Comparison of ENCODE assay signal across 1 cellular context in the genomic region with DNA sequence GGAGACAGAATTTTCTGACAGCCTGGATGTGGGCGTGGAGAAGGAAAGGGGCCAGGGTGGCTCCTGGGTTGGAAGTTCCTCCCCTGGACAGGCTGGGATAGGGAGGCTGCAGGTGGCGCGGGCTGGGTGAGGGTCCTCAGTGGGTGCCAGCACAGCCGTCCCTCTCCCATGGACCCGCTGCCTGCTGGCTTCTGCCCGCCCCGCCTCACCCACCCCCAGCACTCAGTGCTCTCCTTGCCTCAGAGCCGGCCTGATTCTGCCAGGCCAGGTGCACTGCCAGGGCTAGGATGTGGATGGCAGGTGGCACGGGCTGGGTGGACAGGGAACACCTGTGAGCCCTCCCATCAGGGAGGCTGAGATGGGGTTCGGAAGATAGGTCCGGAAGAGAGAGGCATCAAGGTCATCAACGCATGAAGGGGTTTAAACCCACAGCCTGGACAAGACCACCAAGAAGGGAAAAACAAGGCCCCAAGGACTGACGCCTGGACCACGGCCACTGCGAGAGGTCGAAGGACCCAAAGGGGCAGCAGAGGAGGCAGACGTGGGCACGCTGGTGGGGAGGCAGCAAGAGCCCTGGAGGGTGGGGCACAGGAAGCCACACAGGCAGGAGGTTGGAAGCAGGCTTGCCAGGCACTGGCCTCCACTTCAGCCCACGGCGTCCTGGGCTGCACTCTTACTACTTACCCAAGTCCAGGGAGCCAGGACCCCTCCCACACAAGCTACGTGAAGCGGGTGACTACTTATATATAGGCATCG.
TF ChIP-seq lines count a peak whose summit lies in the region.

No MANE protein-coding gene starts in this region.

TF ChIP-seq in HepG2, 621 proteins besides CTCF, POLR2A, EP300 and RAD21 (continued from another document):
- TF ChIP-seq, protein P1, sequence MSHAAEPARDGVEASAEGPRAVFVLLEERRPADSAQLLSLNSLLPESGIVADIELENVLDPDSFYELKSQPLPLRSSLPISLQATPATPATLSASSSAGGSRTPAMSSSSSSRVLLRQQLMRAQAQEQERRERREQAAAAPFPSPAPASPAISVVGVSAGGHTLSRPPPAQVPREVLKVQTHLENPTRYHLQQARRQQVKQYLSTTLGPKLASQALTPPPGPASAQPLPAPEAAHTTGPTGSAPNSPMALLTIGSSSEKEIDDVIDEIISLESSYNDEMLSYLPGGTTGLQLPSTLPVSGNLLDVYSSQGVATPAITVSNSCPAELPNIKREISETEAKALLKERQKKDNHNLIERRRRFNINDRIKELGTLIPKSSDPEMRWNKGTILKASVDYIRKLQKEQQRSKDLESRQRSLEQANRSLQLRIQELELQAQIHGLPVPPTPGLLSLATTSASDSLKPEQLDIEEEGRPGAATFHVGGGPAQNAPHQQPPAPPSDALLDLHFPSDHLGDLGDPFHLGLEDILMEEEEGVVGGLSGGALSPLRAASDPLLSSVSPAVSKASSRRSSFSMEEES (CRISPR knock-in tag; IDR thresholded peaks at IDR 0.05), result no peak
- no peak for TF ChIP-seq ZNF317 (CRISPR knock-in tag; IDR thresholded peaks at IDR 0.05)
- TF ChIP-seq ZNF563 (CRISPR knock-in tag; IDR thresholded peaks at IDR 0.05), result no peak
- TF ChIP-seq RBM39 (IDR thresholded peaks at IDR 0.05; ENCODE audit: low read depth, low read length, poor library complexity, severe bottlenecking), result no peak
- TF ChIP-seq, protein P2, sequence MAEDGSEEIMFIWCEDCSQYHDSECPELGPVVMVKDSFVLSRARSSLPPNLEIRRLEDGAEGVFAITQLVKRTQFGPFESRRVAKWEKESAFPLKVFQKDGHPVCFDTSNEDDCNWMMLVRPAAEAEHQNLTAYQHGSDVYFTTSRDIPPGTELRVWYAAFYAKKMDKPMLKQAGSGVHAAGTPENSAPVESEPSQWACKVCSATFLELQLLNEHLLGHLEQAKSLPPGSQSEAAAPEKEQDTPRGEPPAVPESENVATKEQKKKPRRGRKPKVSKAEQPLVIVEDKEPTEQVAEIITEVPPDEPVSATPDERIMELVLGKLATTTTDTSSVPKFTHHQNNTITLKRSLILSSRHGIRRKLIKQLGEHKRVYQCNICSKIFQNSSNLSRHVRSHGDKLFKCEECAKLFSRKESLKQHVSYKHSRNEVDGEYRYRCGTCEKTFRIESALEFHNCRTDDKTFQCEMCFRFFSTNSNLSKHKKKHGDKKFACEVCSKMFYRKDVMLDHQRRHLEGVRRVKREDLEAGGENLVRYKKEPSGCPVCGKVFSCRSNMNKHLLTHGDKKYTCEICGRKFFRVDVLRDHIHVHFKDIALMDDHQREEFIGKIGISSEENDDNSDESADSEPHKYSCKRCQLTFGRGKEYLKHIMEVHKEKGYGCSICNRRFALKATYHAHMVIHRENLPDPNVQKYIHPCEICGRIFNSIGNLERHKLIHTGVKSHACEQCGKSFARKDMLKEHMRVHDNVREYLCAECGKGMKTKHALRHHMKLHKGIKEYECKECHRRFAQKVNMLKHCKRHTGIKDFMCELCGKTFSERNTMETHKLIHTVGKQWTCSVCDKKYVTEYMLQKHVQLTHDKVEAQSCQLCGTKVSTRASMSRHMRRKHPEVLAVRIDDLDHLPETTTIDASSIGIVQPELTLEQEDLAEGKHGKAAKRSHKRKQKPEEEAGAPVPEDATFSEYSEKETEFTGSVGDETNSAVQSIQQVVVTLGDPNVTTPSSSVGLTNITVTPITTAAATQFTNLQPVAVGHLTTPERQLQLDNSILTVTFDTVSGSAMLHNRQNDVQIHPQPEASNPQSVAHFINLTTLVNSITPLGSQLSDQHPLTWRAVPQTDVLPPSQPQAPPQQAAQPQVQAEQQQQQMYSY (CRISPR knock-in tag; IDR thresholded peaks at IDR 0.05), result no peak
- no peak for TF ChIP-seq CHCHD3 (CRISPR knock-in tag; IDR thresholded peaks at IDR 0.05)
- TF ChIP-seq RAD51 (IDR thresholded peaks at IDR 0.05; ENCODE audit: borderline replicate concordance), result no peak
- TF ChIP-seq YEATS4 (CRISPR knock-in tag; IDR thresholded peaks at IDR 0.05; ENCODE audit: borderline replicate concordance), result no peak
- TF ChIP-seq, protein P3, sequence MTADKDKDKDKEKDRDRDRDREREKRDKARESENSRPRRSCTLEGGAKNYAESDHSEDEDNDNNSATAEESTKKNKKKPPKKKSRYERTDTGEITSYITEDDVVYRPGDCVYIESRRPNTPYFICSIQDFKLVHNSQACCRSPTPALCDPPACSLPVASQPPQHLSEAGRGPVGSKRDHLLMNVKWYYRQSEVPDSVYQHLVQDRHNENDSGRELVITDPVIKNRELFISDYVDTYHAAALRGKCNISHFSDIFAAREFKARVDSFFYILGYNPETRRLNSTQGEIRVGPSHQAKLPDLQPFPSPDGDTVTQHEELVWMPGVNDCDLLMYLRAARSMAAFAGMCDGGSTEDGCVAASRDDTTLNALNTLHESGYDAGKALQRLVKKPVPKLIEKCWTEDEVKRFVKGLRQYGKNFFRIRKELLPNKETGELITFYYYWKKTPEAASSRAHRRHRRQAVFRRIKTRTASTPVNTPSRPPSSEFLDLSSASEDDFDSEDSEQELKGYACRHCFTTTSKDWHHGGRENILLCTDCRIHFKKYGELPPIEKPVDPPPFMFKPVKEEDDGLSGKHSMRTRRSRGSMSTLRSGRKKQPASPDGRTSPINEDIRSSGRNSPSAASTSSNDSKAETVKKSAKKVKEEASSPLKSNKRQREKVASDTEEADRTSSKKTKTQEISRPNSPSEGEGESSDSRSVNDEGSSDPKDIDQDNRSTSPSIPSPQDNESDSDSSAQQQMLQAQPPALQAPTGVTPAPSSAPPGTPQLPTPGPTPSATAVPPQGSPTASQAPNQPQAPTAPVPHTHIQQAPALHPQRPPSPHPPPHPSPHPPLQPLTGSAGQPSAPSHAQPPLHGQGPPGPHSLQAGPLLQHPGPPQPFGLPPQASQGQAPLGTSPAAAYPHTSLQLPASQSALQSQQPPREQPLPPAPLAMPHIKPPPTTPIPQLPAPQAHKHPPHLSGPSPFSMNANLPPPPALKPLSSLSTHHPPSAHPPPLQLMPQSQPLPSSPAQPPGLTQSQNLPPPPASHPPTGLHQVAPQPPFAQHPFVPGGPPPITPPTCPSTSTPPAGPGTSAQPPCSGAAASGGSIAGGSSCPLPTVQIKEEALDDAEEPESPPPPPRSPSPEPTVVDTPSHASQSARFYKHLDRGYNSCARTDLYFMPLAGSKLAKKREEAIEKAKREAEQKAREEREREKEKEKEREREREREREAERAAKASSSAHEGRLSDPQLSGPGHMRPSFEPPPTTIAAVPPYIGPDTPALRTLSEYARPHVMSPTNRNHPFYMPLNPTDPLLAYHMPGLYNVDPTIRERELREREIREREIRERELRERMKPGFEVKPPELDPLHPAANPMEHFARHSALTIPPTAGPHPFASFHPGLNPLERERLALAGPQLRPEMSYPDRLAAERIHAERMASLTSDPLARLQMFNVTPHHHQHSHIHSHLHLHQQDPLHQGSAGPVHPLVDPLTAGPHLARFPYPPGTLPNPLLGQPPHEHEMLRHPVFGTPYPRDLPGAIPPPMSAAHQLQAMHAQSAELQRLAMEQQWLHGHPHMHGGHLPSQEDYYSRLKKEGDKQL (CRISPR knock-in tag; IDR thresholded peaks at IDR 0.05; ENCODE audit: low read depth), result no peak
- 0 out of 2 replicates have a peak, but pooled peaks have one; percentile 41 for TF ChIP-seq HNRNPL (IDR thresholded peaks at IDR 0.05; ENCODE audit: low read depth, low read length)
- TF ChIP-seq ZNF629 (CRISPR knock-in tag; conservative IDR thresholded peaks at IDR 0.05), result no peak
- TF ChIP-seq SMAD9 (CRISPR knock-in tag; IDR thresholded peaks at IDR 0.05), result no peak
- TF ChIP-seq KLF13 (CRISPR knock-in tag; IDR thresholded peaks at IDR 0.05), result 0 out of 2 replicates have a peak, but pooled peaks have one; percentile 14
- TF ChIP-seq, protein P4, sequence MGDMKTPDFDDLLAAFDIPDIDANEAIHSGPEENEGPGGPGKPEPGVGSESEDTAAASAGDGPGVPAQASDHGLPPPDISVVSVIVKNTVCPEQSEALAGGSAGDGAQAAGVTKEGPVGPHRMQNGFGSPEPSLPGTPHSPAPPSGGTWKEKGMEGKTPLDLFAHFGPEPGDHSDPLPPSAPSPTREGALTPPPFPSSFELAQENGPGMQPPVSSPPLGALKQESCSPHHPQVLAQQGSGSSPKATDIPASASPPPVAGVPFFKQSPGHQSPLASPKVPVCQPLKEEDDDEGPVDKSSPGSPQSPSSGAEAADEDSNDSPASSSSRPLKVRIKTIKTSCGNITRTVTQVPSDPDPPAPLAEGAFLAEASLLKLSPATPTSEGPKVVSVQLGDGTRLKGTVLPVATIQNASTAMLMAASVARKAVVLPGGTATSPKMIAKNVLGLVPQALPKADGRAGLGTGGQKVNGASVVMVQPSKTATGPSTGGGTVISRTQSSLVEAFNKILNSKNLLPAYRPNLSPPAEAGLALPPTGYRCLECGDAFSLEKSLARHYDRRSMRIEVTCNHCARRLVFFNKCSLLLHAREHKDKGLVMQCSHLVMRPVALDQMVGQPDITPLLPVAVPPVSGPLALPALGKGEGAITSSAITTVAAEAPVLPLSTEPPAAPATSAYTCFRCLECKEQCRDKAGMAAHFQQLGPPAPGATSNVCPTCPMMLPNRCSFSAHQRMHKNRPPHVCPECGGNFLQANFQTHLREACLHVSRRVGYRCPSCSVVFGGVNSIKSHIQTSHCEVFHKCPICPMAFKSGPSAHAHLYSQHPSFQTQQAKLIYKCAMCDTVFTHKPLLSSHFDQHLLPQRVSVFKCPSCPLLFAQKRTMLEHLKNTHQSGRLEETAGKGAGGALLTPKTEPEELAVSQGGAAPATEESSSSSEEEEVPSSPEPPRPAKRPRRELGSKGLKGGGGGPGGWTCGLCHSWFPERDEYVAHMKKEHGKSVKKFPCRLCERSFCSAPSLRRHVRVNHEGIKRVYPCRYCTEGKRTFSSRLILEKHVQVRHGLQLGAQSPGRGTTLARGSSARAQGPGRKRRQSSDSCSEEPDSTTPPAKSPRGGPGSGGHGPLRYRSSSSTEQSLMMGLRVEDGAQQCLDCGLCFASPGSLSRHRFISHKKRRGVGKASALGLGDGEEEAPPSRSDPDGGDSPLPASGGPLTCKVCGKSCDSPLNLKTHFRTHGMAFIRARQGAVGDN (CRISPR knock-in tag; IDR thresholded peaks at IDR 0.05), result peak; percentile 28; the same call in 1 of the 2 replicates
- no peak for TF ChIP-seq MTF2 (CRISPR knock-in tag; IDR thresholded peaks at IDR 0.05; ENCODE audit: borderline replicate concordance)
- no peak for TF ChIP-seq ZIK1 (CRISPR knock-in tag; IDR thresholded peaks at IDR 0.05; ENCODE audit: borderline replicate concordance, low read depth)
